ENCODE assay signal across 11 cellular contexts in the genomic region with DNA sequence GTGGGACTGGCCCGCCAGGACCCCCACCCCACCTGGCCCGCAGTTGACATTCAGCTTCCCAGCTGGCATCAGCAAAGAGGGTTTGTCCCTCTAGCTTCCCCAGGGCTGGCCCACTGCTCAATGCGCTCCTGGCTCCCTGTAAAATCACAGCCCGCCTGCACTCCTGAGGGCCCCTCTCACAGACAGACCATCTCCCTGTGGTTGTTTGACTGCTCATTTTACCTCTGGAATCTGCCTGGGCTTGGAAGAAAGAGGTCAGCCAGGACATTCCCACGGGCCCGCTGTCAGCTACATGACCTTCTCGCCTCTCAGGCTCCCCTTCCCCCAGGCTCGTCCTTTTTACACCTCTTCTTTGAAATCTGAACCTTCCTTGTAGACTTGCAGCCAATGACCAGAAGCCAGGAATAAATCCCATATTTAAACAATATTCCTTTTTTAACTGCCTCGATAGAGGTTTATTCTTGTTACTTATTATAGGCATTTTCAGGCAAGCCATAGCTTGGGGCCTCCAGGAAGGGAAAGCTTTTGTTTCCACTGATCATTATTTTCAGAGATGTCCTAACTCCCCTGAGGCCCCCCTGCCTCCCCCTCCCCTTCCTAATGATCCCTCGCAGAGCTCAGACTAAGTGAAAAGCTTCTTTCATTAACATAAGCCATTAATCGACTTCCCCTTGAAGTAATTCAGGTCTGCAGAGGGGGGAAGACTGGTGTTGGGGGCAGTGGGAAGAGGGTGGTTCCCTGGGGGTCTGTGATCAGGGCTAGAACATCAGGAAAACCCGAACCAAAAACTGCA.
A peak's percentile ranks its signal among the peaks of the same experiment; 100 is the strongest.
DNase-seq lines count a peak whose midpoint lies in the region; ATAC-seq and TF ChIP-seq lines count a peak whose summit lies in the region.
"Had no signal": no experiment of that assay in that cellular context is flagged by ENCODE, and none has a peak within 500 bp of the region (broad histone marks: within the 10 kb centered on the region; RNA-seq: fewer than 3 reads in every experiment).

No MANE protein-coding gene starts in this region.

- peak overlapping the region; percentile 30 to 67 (median 54) for H3K27ac ChIP-seq in Peyer's patch
- H3K27ac ChIP-seq: ovary, vagina had no signal

- TF ChIP-seq POLR2A in Peyer's patch (IDR thresholded peaks at IDR 0.05): no peak

- H3K9ac ChIP-seq in ES-I3 (ENCODE audit: low read depth, low read length) (peak overlapping the region; percentile 16; the same call in 1 of the 2 replicates), iPS-15b (ENCODE audit: low read depth, low read length) (no peak overlapping the region)

- ATAC-seq in HG03045 (IDR thresholded peaks at IDR 0.05; ENCODE audit: unreplicated experiment): no peak

- no peaks in the 10 kb centered on the region for H3K36me3 ChIP-seq in ES-I3 (ENCODE audit: insufficient read depth, low read length)
- H3K36me3 ChIP-seq in Peyer's patch: no peaks in the 10 kb centered on the region
- H3K36me3 ChIP-seq in iPS-15b (ENCODE audit: control insufficient read depth, insufficient read depth, low read length): no peaks in the 10 kb centered on the region
- H3K36me3 ChIP-seq: ovary, vagina had no signal

- H3K27me3 ChIP-seq in Peyer's patch (no peaks in the 10 kb centered on the region), iPS-15b (ENCODE audit: control insufficient read depth, insufficient read depth, low read length) (no peaks in the 10 kb centered on the region)
- H3K27me3 ChIP-seq: ovary, vagina had no signal

- no peak for TF ChIP-seq CTCF in Peyer's patch (IDR thresholded peaks at IDR 0.05)

- H3K4me3 ChIP-seq in Peyer's patch (no peak overlapping the region), iPS-15b (ENCODE audit: low read depth, low read length) (peak overlapping the region; percentile 38)
- H3K4me3 ChIP-seq: ovary, vagina had no signal

- no peaks in the 10 kb centered on the region for H3K9me3 ChIP-seq in ES-I3 (ENCODE audit: control insufficient read depth, insufficient read depth, low read length)
- H3K9me3 ChIP-seq in Peyer's patch: no peaks in the 10 kb centered on the region
- no peaks in the 10 kb centered on the region for H3K9me3 ChIP-seq in iPS-15b (ENCODE audit: control insufficient read depth, insufficient read depth, low read length)
- H3K9me3 ChIP-seq: ovary, vagina had no signal

- DNase-seq in Peyer's patch: no peak
- peak; percentile 90 for DNase-seq in retina
- DNase-seq in 8988T: no peak
- no peak for DNase-seq in NCI-H1694 (lab: John Stamatoyannopoulos, UW)
- DNase-seq: dermis blood vessel endothelial cell, NCI-H774, ovary had no signal

- H3K4me1 ChIP-seq in ES-I3 (ENCODE audit: insufficient read depth, low read length): peaks cover 28% of the 10 kb centered on the region
- peaks cover 0 to 11% (median 0%) of the 10 kb centered on the region in 4 donors for H3K4me1 ChIP-seq in Peyer's patch
- peaks cover 27% of the 10 kb centered on the region for H3K4me1 ChIP-seq in iPS-15b (ENCODE audit: control insufficient read depth, insufficient read depth, low read length)
- H3K4me1 ChIP-seq: vagina had no signal
